1 cellular context compared by ENCODE assay signal in the genomic region with DNA sequence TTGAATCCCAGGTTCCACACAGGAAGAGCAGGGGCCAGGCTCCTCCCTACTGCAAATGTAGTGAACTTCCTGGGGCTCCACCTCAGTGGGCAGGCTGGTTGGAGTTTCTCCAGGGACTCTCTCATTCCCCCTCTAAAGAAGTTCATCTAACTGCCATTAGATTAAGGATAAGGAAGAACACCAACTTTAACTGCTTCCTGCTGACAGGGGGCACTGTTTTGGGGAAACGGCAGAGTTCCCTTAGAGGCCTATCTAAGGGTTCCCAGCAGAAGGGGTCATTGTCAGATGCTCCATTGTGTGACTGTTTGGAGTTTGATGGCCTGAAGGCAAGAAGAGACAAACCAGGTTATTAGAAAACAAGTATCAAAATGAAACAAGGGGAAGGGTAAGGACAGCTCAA.
TF ChIP-seq lines count a peak whose summit lies in the region.

No MANE protein-coding gene starts in this region.

TF ChIP-seq in WTC11, 78 proteins besides CTCF, POLR2A, EP300 and RAD21 (continued from another document):
- TF ChIP-seq, protein P1, sequence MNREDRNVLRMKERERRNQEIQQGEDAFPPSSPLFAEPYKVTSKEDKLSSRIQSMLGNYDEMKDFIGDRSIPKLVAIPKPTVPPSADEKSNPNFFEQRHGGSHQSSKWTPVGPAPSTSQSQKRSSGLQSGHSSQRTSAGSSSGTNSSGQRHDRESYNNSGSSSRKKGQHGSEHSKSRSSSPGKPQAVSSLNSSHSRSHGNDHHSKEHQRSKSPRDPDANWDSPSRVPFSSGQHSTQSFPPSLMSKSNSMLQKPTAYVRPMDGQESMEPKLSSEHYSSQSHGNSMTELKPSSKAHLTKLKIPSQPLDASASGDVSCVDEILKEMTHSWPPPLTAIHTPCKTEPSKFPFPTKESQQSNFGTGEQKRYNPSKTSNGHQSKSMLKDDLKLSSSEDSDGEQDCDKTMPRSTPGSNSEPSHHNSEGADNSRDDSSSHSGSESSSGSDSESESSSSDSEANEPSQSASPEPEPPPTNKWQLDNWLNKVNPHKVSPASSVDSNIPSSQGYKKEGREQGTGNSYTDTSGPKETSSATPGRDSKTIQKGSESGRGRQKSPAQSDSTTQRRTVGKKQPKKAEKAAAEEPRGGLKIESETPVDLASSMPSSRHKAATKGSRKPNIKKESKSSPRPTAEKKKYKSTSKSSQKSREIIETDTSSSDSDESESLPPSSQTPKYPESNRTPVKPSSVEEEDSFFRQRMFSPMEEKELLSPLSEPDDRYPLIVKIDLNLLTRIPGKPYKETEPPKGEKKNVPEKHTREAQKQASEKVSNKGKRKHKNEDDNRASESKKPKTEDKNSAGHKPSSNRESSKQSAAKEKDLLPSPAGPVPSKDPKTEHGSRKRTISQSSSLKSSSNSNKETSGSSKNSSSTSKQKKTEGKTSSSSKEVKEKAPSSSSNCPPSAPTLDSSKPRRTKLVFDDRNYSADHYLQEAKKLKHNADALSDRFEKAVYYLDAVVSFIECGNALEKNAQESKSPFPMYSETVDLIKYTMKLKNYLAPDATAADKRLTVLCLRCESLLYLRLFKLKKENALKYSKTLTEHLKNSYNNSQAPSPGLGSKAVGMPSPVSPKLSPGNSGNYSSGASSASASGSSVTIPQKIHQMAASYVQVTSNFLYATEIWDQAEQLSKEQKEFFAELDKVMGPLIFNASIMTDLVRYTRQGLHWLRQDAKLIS (CRISPR knock-in tag; IDR thresholded peaks at IDR 0.05; ENCODE audit: borderline replicate concordance) = no peak
- TF ChIP-seq TCF7 (CRISPR knock-in tag; IDR thresholded peaks at IDR 0.05; ENCODE audit: low read depth) = no peak
